ENCODE assay signal across 8 cellular contexts in genomic region chr1:145927073-145927886, GRCh38. TPM values are rescaled to one million over a fixed set of nuclear protein-coding genes. Genes with fewer than 3 reads are reported as not detected.
DNase-seq lines count a peak whose midpoint lies in the region; TF ChIP-seq lines count a peak whose summit lies in the region.

TSS of gene RBM8A (minus strand) at chr1:145927484. CDS start at chr1:145927426, 58 bp downstream.

- peak within 1 kb of the TSS; percentile 25 for H3K27ac Mint-ChIP-seq in neural crest cell (ENCODE audit: unreplicated experiment)

- H3K9me3 ChIP-seq in MM.1S (replicated peaks; ENCODE audit: insufficient read depth, low read length): no peaks in the 10 kb centered on the region

- peaks cover 4% of the 10 kb centered on the region for H3K4me1 Mint-ChIP-seq in neural crest cell

- peak within 1 kb of the TSS; percentile 78 for H2AFZ ChIP-seq in MM.1S (ENCODE audit: low read length)

- peak within 1 kb of the TSS; percentile 89 for H3K27ac ChIP-seq in MM.1S (ENCODE audit: low read length)

- no peaks in the 10 kb centered on the region for H3K27me3 ChIP-seq in MM.1S (replicated peaks; ENCODE audit: insufficient read depth, low read length)

- H3K36me3 Mint-ChIP-seq in neural crest cell (ENCODE audit: low read depth): peaks cover 5% of the 10 kb centered on the region

- peak within 1 kb of the TSS; percentile 99 for H3K9ac ChIP-seq in MM.1S (ENCODE audit: low read length)

- H3F3A ChIP-seq in MM.1S (ENCODE audit: insufficient read depth, low read length): peaks cover 33% of the 10 kb centered on the region

- peaks cover 9% of the 10 kb centered on the region; the same call in 1 of the 2 replicates for H3K36me3 ChIP-seq in MM.1S (replicated peaks; ENCODE audit: insufficient read depth, low read length)

- H3K79me2 ChIP-seq in MM.1S (ENCODE audit: low read length): peaks cover 22% of the 10 kb centered on the region

- peak within 1 kb of the TSS; percentile 81 for H3K4me2 ChIP-seq in MM.1S (ENCODE audit: low read depth, low read length)

- H3K4me1 ChIP-seq in MM.1S (ENCODE audit: low read length): peaks cover 8% of the 10 kb centered on the region

- H4K20me1 ChIP-seq in MM.1S (ENCODE audit: insufficient read depth, low read length): no peaks in the 10 kb centered on the region

- no peaks in the 10 kb centered on the region for H3K27me3 Mint-ChIP-seq in neural crest cell (ENCODE audit: low read depth)

- H3K9me2 ChIP-seq in MM.1S (replicated peaks; ENCODE audit: insufficient read depth, low read length): no peaks in the 10 kb centered on the region

- H3K4me3 ChIP-seq in MM.1S (ENCODE audit: low read length) (peak within 1 kb of the TSS; percentile 94), foreskin fibroblast (ENCODE audit: low read depth in 1 of 2, low read length in 2 of 2) (peak within 1 kb of the TSS; percentile 93 to 94)

- no peak within 1 kb of the TSS for H3K4me3 Mint-ChIP-seq in neural crest cell

- DNase-seq in GM03348 (ENCODE audit: low spot score) (peak; percentile 92), HCEC 1CT (peak; percentile 99), MM.1S (peak; percentile 100), SIG-M5 (lab: John Stamatoyannopoulos, UW) (peak; percentile 98), foreskin fibroblast (peak; percentile 98 to 99), neural crest cell (ENCODE audit: low read depth, low spot score) (peak; percentile 82), stromal cell of bone marrow (ENCODE audit: low read depth) (peak; percentile 98)
- peak; percentile 89 for DNase-seq in activated gamma-delta T cell treated with anti-CD3 and anti-CD28 coated beads, Interleukin-2, amount 50 U/mL, for 16 hours (ENCODE audit: low read depth)

- H3K9me3 Mint-ChIP-seq in neural crest cell: no peaks in the 10 kb centered on the region

- peak; percentile 77 for TF ChIP-seq CTCF in MM.1S (IDR thresholded peaks at IDR 0.05; ENCODE audit: low read length)
- peak; percentile 66 for TF ChIP-seq CTCF in foreskin fibroblast (IDR thresholded peaks at IDR 0.05; ENCODE audit: low read depth, low read length)
- peak; percentile 76 for TF ChIP-seq CTCF in neural crest cell (conservative IDR thresholded peaks at IDR 0.05)

RNA-seq across cellular contexts. Expression of gene RBM8A, which starts in this region (rescaled TPM):
- total RNA-seq in neural crest cell: 273 and 285 TPM in 2 replicates

Comparison
In these comparisons a context has a peak if more than half of its experiments do, and no peak if none do; other contexts are left out.
1. Peak in every context shown above with its lines: DNase-seq, H3K4me3 ChIP-seq and H3K27ac ChIP-seq.